Comparison of ENCODE assay signal across 1 cellular context in genomic region chrX:148133099-148133725, GRCh38.
TF ChIP-seq lines count a peak whose summit lies in the region.

No MANE protein-coding gene starts in this region.

TF ChIP-seq in SK-N-SH treated with all-trans-retinoic acid at 6 μM for 48 hours, 23 proteins besides CTCF, POLR2A, EP300 and RAD21 (continued from another document):
- TF ChIP-seq, protein P1, sequence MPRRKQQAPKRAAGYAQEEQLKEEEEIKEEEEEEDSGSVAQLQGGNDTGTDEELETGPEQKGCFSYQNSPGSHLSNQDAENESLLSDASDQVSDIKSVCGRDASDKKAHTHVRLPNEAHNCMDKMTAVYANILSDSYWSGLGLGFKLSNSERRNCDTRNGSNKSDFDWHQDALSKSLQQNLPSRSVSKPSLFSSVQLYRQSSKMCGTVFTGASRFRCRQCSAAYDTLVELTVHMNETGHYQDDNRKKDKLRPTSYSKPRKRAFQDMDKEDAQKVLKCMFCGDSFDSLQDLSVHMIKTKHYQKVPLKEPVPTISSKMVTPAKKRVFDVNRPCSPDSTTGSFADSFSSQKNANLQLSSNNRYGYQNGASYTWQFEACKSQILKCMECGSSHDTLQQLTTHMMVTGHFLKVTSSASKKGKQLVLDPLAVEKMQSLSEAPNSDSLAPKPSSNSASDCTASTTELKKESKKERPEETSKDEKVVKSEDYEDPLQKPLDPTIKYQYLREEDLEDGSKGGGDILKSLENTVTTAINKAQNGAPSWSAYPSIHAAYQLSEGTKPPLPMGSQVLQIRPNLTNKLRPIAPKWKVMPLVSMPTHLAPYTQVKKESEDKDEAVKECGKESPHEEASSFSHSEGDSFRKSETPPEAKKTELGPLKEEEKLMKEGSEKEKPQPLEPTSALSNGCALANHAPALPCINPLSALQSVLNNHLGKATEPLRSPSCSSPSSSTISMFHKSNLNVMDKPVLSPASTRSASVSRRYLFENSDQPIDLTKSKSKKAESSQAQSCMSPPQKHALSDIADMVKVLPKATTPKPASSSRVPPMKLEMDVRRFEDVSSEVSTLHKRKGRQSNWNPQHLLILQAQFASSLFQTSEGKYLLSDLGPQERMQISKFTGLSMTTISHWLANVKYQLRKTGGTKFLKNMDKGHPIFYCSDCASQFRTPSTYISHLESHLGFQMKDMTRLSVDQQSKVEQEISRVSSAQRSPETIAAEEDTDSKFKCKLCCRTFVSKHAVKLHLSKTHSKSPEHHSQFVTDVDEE (CRISPR knock-in tag; IDR thresholded peaks at IDR 0.05), result no peak
- TF ChIP-seq PPARA (CRISPR knock-in tag; IDR thresholded peaks at IDR 0.05; ENCODE audit: borderline replicate concordance) (no peak), GLIS3 (CRISPR knock-in tag; IDR thresholded peaks at IDR 0.05) (no peak)
TF ChIP-seq in SK-N-SH treated with all-trans-retinoic acid at 6 μM for 48 hours: peak in this region for 0.
